In genomic region chr17:35698800-35699199, GRCh38 we compare ENCODE assay signal across 20 cellular contexts. TPM values are rescaled to one million over a fixed set of nuclear protein-coding genes. Genes with fewer than 3 reads are reported as not detected.
A peak's percentile ranks its signal among the peaks of the same experiment; 100 is the strongest.
DNase-seq lines count a peak whose midpoint lies in the region; ATAC-seq and TF ChIP-seq lines count a peak whose summit lies in the region.
"Had no signal": no experiment of that assay in that cellular context is flagged by ENCODE, and none has a peak within 500 bp of the region (broad histone marks: within the 10 kb centered on the region; RNA-seq: fewer than 3 reads in every experiment).

No MANE protein-coding gene starts in this region.

- intact Hi-C loops in Right ventricle myocardium superior (cut with DNase I): no loop called here

- ATAC-seq in Right ventricle myocardium superior (ENCODE audit: poor library complexity) (no peak), GM21619 (IDR thresholded peaks at IDR 0.05; ENCODE audit: unreplicated experiment) (no peak)
- ATAC-seq: CD8-positive, alpha-beta T cell; GM12878; GM23338 had no signal

- H3K4me3 ChIP-seq in cardiac muscle cell (no peak overlapping the region), HEK293 (ENCODE audit: low read depth, low read length) (no peak overlapping the region), HAP-1 (no peak overlapping the region)
- H3K4me3 ChIP-seq: BLaER1, GM12878, GM23338 had no signal

- H3K27me3 ChIP-seq in cardiac muscle cell (no peaks in the 10 kb centered on the region), HAP-1 (ENCODE audit: low read depth) (no peaks in the 10 kb centered on the region)
- H3K27me3 ChIP-seq: BLaER1 had no signal

- H3K27ac ChIP-seq in cardiac muscle cell (peak overlapping the region; percentile 25), HEK293 (ENCODE audit: extremely low read depth, low read depth, low read length) (no peak overlapping the region)
- H3K27ac ChIP-seq: BLaER1, C4-2B had no signal

- H3K4me1 ChIP-seq in cardiac muscle cell (ENCODE audit: low read depth): peaks cover 30% of the 10 kb centered on the region
- 0 out of 2 replicates have a peak, but pooled peaks cover 2% of the 10 kb centered on the region for H3K4me1 ChIP-seq in HEK293 (ENCODE audit: control insufficient read depth, insufficient read depth, low read length)
- no peaks in the 10 kb centered on the region for H3K4me1 ChIP-seq in HAP-1
- H3K4me1 ChIP-seq: BLaER1 had no signal

- H3K36me3 ChIP-seq in cardiac muscle cell (no peaks in the 10 kb centered on the region), HEK293 (ENCODE audit: control insufficient read depth in 2 of 2, insufficient read depth in 1 of 2, low read length in 2 of 2) (peaks cover 25 to 37% of the 10 kb centered on the region in 2 experiments), HAP-1 (replicated peaks) (peaks cover 19% of the 10 kb centered on the region)

- DNase-seq in cardiac muscle cell (ENCODE audit: low read depth in 1 of 2, low spot score in 1 of 2) (no peak), Right ventricle myocardium superior (no peak), SK-N-DZ (ENCODE audit: low spot score) (peak; percentile 12), HAP-1 (ENCODE audit: low spot score in 2 of 2) (no peak)
- DNase-seq: CD4-positive, CD25-positive, alpha-beta regulatory T cell; CD8-positive, alpha-beta T cell; DMS 273 treated with DMSO at 0.1 percent for 48 hours; DMS79; EL; GDM1; H9 had no signal

- in situ Hi-C loops in HAP-1 (cut with MboI; ENCODE audit: low sequenced_read_pairs): no loop called here

- CTCF ChIA-PET in HEK293 (lab: Yijun Ruan, JAX): interaction anchor here (0.5 to 2.1 kb wide), 3 partner anchors 15 to 86 kb away, joined by 3 to 7 read pairs (median 3); no protein-coding TSS in a partner anchor

- TF ChIP-seq CTCF in cardiac muscle cell (IDR thresholded peaks at IDR 0.05; ENCODE audit: low read depth, low read length) (no peak), HEK293 (tag by site-specific recombination; IDR thresholded peaks at IDR 0.05) (no peak)

- H3K9me3 ChIP-seq in cardiac muscle cell (ENCODE audit: low read depth) (no peaks in the 10 kb centered on the region), HEK293 (ENCODE audit: control insufficient read depth, insufficient read depth, low read depth, low read length) (no peaks in the 10 kb centered on the region), HAP-1 (no peaks in the 10 kb centered on the region)
- H3K9me3 ChIP-seq: BLaER1 had no signal

- POLR2A ChIA-PET in HEK293 (lab: Yijun Ruan, JAX): no interaction called here

TF ChIP-seq in HEK293, 187 proteins besides CTCF, POLR2A, EP300 and RAD21:
- TF ChIP-seq ZNF76 (tag by site-specific recombination; IDR thresholded peaks at IDR 0.05; ENCODE audit: borderline replicate concordance, low read depth) (no peak), PRDM6 (tag by site-specific recombination; IDR thresholded peaks at IDR 0.05) (peak; percentile 20; the same call in 1 of the 2 replicates), SETDB1 (IDR thresholded peaks at IDR 0.05; ENCODE audit: insufficient read length, low read length) (no peak)

RNA-seq across cellular contexts. Expression of gene RASL10B, which starts 32.6 kb away (rescaled TPM):
- total RNA-seq in cardiac muscle cell: 108 and 116 TPM in 2 replicates
- 71.6 and 94.4 TPM in 2 replicates for polyA plus RNA-seq in cardiac muscle cell
- total RNA-seq in Right ventricle myocardium superior: 22.3 TPM
- 25.0 and 26.3 TPM in 2 replicates for polyA plus RNA-seq in SK-N-DZ (2014; cell fraction: cytosol; rRNA removed)
- 15.5 and 20.3 TPM in 2 replicates for polyA plus RNA-seq in SK-N-DZ (2014; cell fraction: nucleus; rRNA removed)
- total RNA-seq: B cell; CD4-positive, CD25-positive, alpha-beta regulatory T cell; GM12878 had no signal
- polyA plus RNA-seq: GM12878 had no signal

RNA-seq across cellular contexts. Expression of gene GAS2L2, which starts 54.2 kb away (rescaled TPM):
- 0.18 TPM in 1 of 2 replicates, not detected in the other for total RNA-seq in cardiac muscle cell
- polyA plus RNA-seq in cardiac muscle cell: 0.11 TPM in 1 of 2 replicates, not detected in the other
- total RNA-seq in Right ventricle myocardium superior: 0.11 TPM
- not detected in 2 replicates for polyA plus RNA-seq in SK-N-DZ (2014; cell fraction: cytosol; rRNA removed)
- polyA plus RNA-seq in SK-N-DZ (2014; cell fraction: nucleus; rRNA removed): not detected in 2 replicates
- total RNA-seq: A172; CD4-positive, CD25-positive, alpha-beta regulatory T cell; GM12878; GM23338; H9 had no signal
- polyA plus RNA-seq: AG04450; CD4-positive, CD25-positive, alpha-beta regulatory T cell had no signal
